ENCODE assay signal across 9 cellular contexts in the genomic region with DNA sequence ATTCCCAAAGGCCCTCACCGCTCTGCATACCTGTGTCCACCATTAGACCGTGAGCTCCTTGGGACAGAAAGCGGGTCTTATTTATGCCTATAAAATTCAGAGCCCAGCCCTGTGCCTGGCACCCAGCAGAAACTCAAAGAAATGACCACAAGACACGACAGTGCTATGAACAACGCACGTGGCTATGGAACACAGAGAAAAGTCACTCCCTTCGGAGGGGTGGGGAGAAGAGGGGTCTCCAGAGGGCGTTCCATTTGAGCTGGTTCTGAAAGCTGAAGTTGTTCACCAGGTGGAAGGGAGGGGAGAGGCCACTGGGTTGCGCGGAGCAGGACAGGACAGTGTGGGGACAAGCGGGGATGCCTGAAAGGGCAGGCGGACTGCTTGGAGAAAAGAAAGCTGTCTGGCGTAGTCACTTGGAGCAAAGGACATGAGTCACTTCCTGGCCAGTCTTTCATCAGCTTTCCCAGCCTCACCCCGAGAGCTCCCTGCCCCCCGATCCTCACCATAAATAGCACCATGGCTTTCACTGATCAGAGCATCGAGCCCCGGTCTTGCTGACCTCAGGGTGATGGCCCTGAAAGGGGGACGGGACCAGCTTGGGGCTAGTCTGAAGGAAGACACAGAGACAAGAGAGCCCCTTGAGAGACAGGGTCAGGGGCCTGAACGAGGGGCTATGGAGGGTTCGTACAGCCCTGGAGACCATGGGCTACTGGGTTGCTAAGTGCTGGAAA. TPM values are rescaled to one million over a fixed set of nuclear protein-coding genes. Genes with fewer than 3 reads are reported as not detected.
A peak's percentile ranks its signal among the peaks of the same experiment; 100 is the strongest.
DNase-seq lines count a peak whose midpoint lies in the region; ATAC-seq, FAIRE-seq and TF ChIP-seq lines count a peak whose summit lies in the region.
"Had no signal": no experiment of that assay in that cellular context is flagged by ENCODE, and none has a peak within 500 bp of the region (broad histone marks: within the 10 kb centered on the region; RNA-seq: fewer than 3 reads in every experiment).

No MANE protein-coding gene starts in this region.

- no peaks in the 10 kb centered on the region for H3K27me3 Mint-ChIP-seq in T-helper 2 cell treated with Interferon-gamma antibody and Interleukin-4, amounts not matched to agents 5 μg/mL and 100 μg/mL, for 36 hours (ENCODE audit: low read depth)
- no peaks in the 10 kb centered on the region for H3K27me3 Mint-ChIP-seq in T-helper 17 cell

- no peak overlapping the region for H3K4me3 Mint-ChIP-seq in T-helper 2 cell treated with Interferon-gamma antibody and Interleukin-4, amounts not matched to agents 5 μg/mL and 100 μg/mL, for 36 hours
- peak overlapping the region; percentile 31 for H3K4me3 Mint-ChIP-seq in T-helper 17 cell

- H3K4me3 ChIP-seq in muscle layer of duodenum (ENCODE audit: low read depth in 1 of 2, low read length in 2 of 2) = peak overlapping the region; percentile 13 to 44

- peak overlapping the region; percentile 91 for H3K27ac ChIP-seq in muscle layer of duodenum (ENCODE audit: low read length)
- H3K27ac ChIP-seq: C4-2B had no signal

- H3K4me1 Mint-ChIP-seq in T-helper 2 cell treated with Interferon-gamma antibody and Interleukin-4, amounts not matched to agents 5 μg/mL and 100 μg/mL, for 36 hours (ENCODE audit: low read depth) = peaks cover 21% of the 10 kb centered on the region
- peaks cover 48% of the 10 kb centered on the region for H3K4me1 Mint-ChIP-seq in T-helper 17 cell

- FAIRE-seq in urothelium cell line (lab: Jason Lieb, UNC) = no peak

- H3K27me3 ChIP-seq in muscle layer of duodenum (ENCODE audit: low read depth, low read length) = no peaks in the 10 kb centered on the region

- H3K36me3 ChIP-seq in muscle layer of duodenum (ENCODE audit: control insufficient read depth in 1 of 2, insufficient read depth in 2 of 2, low read length in 2 of 2) = peaks cover 15 to 38% of the 10 kb centered on the region in 2 donors

- no peak for DNase-seq in T-helper 2 cell treated with Interferon-gamma antibody and Interleukin-4, amounts not matched to agents 5 μg/mL and 100 μg/mL, for 36 hours (ENCODE audit: low spot score)
- no peak for DNase-seq in T-helper 2 cell
- DNase-seq in T-helper 17 cell = no peak
- peak in 1 of 2 experiments; percentile 62 for DNase-seq in erythroblast (lab: John Stamatoyannopoulos, UW)
- DNase-seq in urothelium cell line (ENCODE audit: low spot score) = peak; percentile 85
- no peak for DNase-seq in NCI-H510A (lab: John Stamatoyannopoulos, UW)
- DNase-seq in NK-92 treated with Interleukin-12 subunit alpha and Interleukin-12 subunit beta, amount 100 ng/mL, for 24 hours (lab: John Stamatoyannopoulos, UW) = no peak

- peak overlapping the region; percentile 50 for H3K27ac Mint-ChIP-seq in T-helper 2 cell treated with Interferon-gamma antibody and Interleukin-4, amounts not matched to agents 5 μg/mL and 100 μg/mL, for 36 hours
- H3K27ac Mint-ChIP-seq in T-helper 17 cell = peak overlapping the region; percentile 87

- H3K9me3 Mint-ChIP-seq in T-helper 2 cell treated with Interferon-gamma antibody and Interleukin-4, amounts not matched to agents 5 μg/mL and 100 μg/mL, for 36 hours = no peaks in the 10 kb centered on the region

- H3K9me3 ChIP-seq in T-helper 17 cell (ENCODE audit: control insufficient read depth, low read length, poor library complexity, severe bottlenecking) = no peaks in the 10 kb centered on the region
- H3K9me3 ChIP-seq in muscle layer of duodenum (ENCODE audit: control insufficient read depth in 1 of 2, low read length in 2 of 2) = no peaks in the 10 kb centered on the region

- H3K36me3 Mint-ChIP-seq in T-helper 2 cell treated with Interferon-gamma antibody and Interleukin-4, amounts not matched to agents 5 μg/mL and 100 μg/mL, for 36 hours (ENCODE audit: low read depth) = peaks cover 13% of the 10 kb centered on the region
- H3K36me3 Mint-ChIP-seq in T-helper 17 cell (ENCODE audit: low read depth) = peaks cover 9% of the 10 kb centered on the region

- ATAC-seq in T-helper 17 cell = peak; percentile 14

- peaks cover 13 to 27% of the 10 kb centered on the region in 2 donors for H3K4me1 ChIP-seq in muscle layer of duodenum (ENCODE audit: control insufficient read depth in 1 of 2, insufficient read depth in 2 of 2, low read length in 2 of 2)

- peak; percentile 27 for TF ChIP-seq POLR2A in erythroblast (IDR thresholded peaks at IDR 0.05; ENCODE audit: low read length)

RNA-seq across cellular contexts. Expression of a gene that starts 28.5 kb away (rescaled TPM):
- 100 to 1,000 TPM; 116 to 117 TPM for total RNA-seq in T-helper 17 cell
